ENCODE assay signal across 12 cellular contexts in the genomic region with DNA sequence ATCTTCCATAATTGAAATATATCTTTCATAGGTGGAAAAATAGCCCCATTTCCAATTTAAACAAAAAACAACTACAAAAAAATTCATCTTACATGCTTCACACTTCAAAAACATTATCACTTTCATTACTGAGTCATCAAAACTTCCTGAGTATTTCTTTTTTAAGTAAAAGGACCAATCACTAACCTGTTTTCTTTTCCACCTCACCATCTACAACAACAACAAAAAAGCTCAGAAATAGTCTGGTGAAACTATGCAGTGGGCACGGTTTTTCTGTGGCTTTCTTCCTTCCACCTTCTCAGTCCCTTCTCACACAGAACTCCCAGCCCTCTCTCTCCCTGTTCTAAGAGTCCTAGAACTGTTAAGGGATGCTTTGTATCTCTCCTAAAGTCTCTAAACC. TPM values are rescaled to one million over a fixed set of nuclear protein-coding genes. Genes with fewer than 3 reads are reported as not detected.
DNase-seq lines count a peak whose midpoint lies in the region; ATAC-seq, FAIRE-seq and TF ChIP-seq lines count a peak whose summit lies in the region.
"Had no signal": no experiment of that assay in that cellular context is flagged by ENCODE, and none has a peak within 500 bp of the region (broad histone marks: within the 10 kb centered on the region; RNA-seq: fewer than 3 reads in every experiment).

No MANE protein-coding gene starts in this region.

- peaks cover 3% of the 10 kb centered on the region for H3K9me3 Mint-ChIP-seq in astrocyte (ENCODE audit: unreplicated experiment)

- H3K4me3 ChIP-seq in astrocyte (ENCODE audit: insufficient read depth, low read depth, low read length) (no peak overlapping the region), coronary artery (no peak overlapping the region)
- H3K4me3 ChIP-seq: prostate gland had no signal

- H3K27me3 ChIP-seq in astrocyte (ENCODE audit: insufficient read depth, low read length): no peaks in the 10 kb centered on the region

- no peaks in the 10 kb centered on the region for H3K36me3 Mint-ChIP-seq in astrocyte (ENCODE audit: low read depth, unreplicated experiment)

- DNase-seq in astrocyte (ENCODE audit: low read depth) (peak; percentile 22), coronary artery (ENCODE audit: low spot score) (no peak), GOT3 (lab: John Stamatoyannopoulos, UW) (no peak), urothelium cell line (ENCODE audit: low spot score) (no peak), NCI-H345 treated with DMSO at 0.1 percent for 48 hours (lab: John Stamatoyannopoulos, UW; ENCODE audit: unreplicated experiment) (no peak)
- DNase-seq: NCI-H2171 had no signal

- H3K4me1 Mint-ChIP-seq in astrocyte (ENCODE audit: low read depth, unreplicated experiment): peaks cover 7% of the 10 kb centered on the region

- ATAC-seq in GM18498 (IDR thresholded peaks at IDR 0.05; ENCODE audit: unreplicated experiment) (peak; percentile 88), GM19468 (IDR thresholded peaks at IDR 0.05; ENCODE audit: extremely low read depth, unreplicated experiment) (peak; percentile 30), HG03135 (IDR thresholded peaks at IDR 0.05; ENCODE audit: unreplicated experiment) (peak; percentile 74)

- no peaks in the 10 kb centered on the region for H4K20me1 ChIP-seq in astrocyte (ENCODE audit: insufficient read depth, low read length)

- TF ChIP-seq CTCF in astrocyte (IDR thresholded peaks at IDR 0.05; ENCODE audit: insufficient read depth, low read depth, low read length) (no peak), coronary artery (IDR thresholded peaks at IDR 0.05) (no peak)

- H3K9me3 ChIP-seq in astrocyte (ENCODE audit: insufficient read depth, low read depth, low read length): no peaks in the 10 kb centered on the region
- H3K9me3 ChIP-seq: prostate gland had no signal

- FAIRE-seq in astrocyte (lab: Jason Lieb, UNC) (no peak), urothelium cell line (lab: Jason Lieb, UNC) (no peak)
- FAIRE-seq: colon, TTC549 had no signal

- no peak overlapping the region for H3K9ac ChIP-seq in astrocyte (ENCODE audit: low read length)

- H2AFZ ChIP-seq in astrocyte (ENCODE audit: low read depth, low read length): no peak overlapping the region

- peak overlapping the region; percentile 12 for H3K4me2 ChIP-seq in astrocyte (ENCODE audit: low read length)

- H3K4me3 Mint-ChIP-seq in astrocyte (ENCODE audit: unreplicated experiment): no peak overlapping the region

- H3K27ac ChIP-seq in astrocyte (ENCODE audit: low read depth, low read length) (no peak overlapping the region), coronary artery (no peak overlapping the region)
- H3K27ac ChIP-seq: prostate gland had no signal

- no peaks in the 10 kb centered on the region for H3K36me3 ChIP-seq in astrocyte (ENCODE audit: insufficient read depth, low read length)
- H3K36me3 ChIP-seq: prostate gland had no signal

- no peaks in the 10 kb centered on the region for H3K79me2 ChIP-seq in astrocyte (ENCODE audit: insufficient read depth, low read length)

- no peak overlapping the region for H3K27ac Mint-ChIP-seq in astrocyte (ENCODE audit: unreplicated experiment)

- peaks cover 6% of the 10 kb centered on the region for H3K4me1 ChIP-seq in astrocyte (ENCODE audit: insufficient read depth, low read length)
- H3K4me1 ChIP-seq: prostate gland had no signal

- no peaks in the 10 kb centered on the region for H3K27me3 Mint-ChIP-seq in astrocyte (ENCODE audit: low read depth, unreplicated experiment)

RNA-seq across cellular contexts. Expression of a gene that starts 20.3 kb away (rescaled TPM):
- total RNA-seq in astrocyte: 68.6 and 70.0 TPM in 2 replicates

Comparison
In these comparisons a context has a peak if more than half of its experiments do, and no peak if none do; other contexts are left out.
1. ATAC-seq: peak in every context shown above with its lines; median percentile 88 in GM18498; 74 in HG03135; 30 in GM19468.